Comparison of ENCODE assay signal across 8 cellular contexts in genomic region chr20:41249371-41249770, GRCh38.
DNase-seq lines count a peak whose midpoint lies in the region; ATAC-seq and TF ChIP-seq lines count a peak whose summit lies in the region.

No MANE protein-coding gene starts in this region.

- POLR2A ChIA-PET in T-cell (lab: Charles Lee), result no interaction called here

- DNase-seq in A172 (ENCODE audit: low spot score), result peak; percentile 80
- peak; percentile 46 to 93 for DNase-seq in ascending aorta (ENCODE audit: low spot score in 2 of 2)
- DNase-seq in smooth muscle cell (lab: John Stamatoyannopoulos, UW; ENCODE audit: unreplicated experiment), result peak; percentile 10
- DNase-seq in NCI-H526 (lab: John Stamatoyannopoulos, UW), result no peak
- no peak for DNase-seq in T-cell

- H3K9ac ChIP-seq in iPS-15b (ENCODE audit: low read depth, low read length), result no peak overlapping the region
- H3K9ac ChIP-seq in smooth muscle cell (ENCODE audit: low read depth), result peak overlapping the region; percentile 54

- no peaks in the 10 kb centered on the region for H3K36me3 Mint-ChIP-seq in T-cell

- H3K4me3 Mint-ChIP-seq in T-cell, result no peak overlapping the region

- H3K27me3 ChIP-seq in ascending aorta (no peaks in the 10 kb centered on the region), iPS-15b (ENCODE audit: control insufficient read depth, insufficient read depth, low read length) (peaks cover 7% of the 10 kb centered on the region), smooth muscle cell (ENCODE audit: low read depth) (no peaks in the 10 kb centered on the region)

- peaks cover 0 to 13% (median 8%) of the 10 kb centered on the region in 3 donors for H3K4me1 Mint-ChIP-seq in T-cell

- no peaks in the 10 kb centered on the region for H3K9me3 Mint-ChIP-seq in T-cell

- 18% methylated on average over 5 of the region's 5 CpGs for WGBS in smooth muscle cell (ENCODE audit: low lambda C conversion rate)

- peak overlapping the region; percentile 41 for H2AFZ ChIP-seq in smooth muscle cell (ENCODE audit: low read depth)

- H3K9me3 ChIP-seq in ascending aorta, result no peaks in the 10 kb centered on the region
- H3K9me3 ChIP-seq in iPS-15b (ENCODE audit: control insufficient read depth, insufficient read depth, low read length), result no peaks in the 10 kb centered on the region
- no peaks in the 10 kb centered on the region for H3K9me3 ChIP-seq in smooth muscle cell (replicated peaks; ENCODE audit: low read depth)

- H3K27ac Mint-ChIP-seq in T-cell, result no peak overlapping the region

- peak overlapping the region; percentile 72 for H3K4me2 ChIP-seq in smooth muscle cell

- H3K4me1 ChIP-seq in ascending aorta, result peaks cover 34 to 66% of the 10 kb centered on the region in 2 donors
- H3K4me1 ChIP-seq in iPS-15b (ENCODE audit: control insufficient read depth, insufficient read depth, low read length), result peaks cover 6% of the 10 kb centered on the region
- H3K4me1 ChIP-seq in smooth muscle cell (ENCODE audit: low read depth), result peaks cover 29% of the 10 kb centered on the region

- H3K4me3 ChIP-seq in ascending aorta, result no peak overlapping the region
- peak overlapping the region; percentile 45 for H3K4me3 ChIP-seq in iPS-15b (ENCODE audit: low read depth, low read length)
- no peak overlapping the region for H3K4me3 ChIP-seq in smooth muscle cell

- intact Hi-C loops in ascending aorta (cut with DNase I), result loop anchor here (1.0 to 2.0 kb wide), 3 partner anchors 17 to 91 kb away; partner anchors contain the start of genes LPIN3 and ZHX3

- no peaks in the 10 kb centered on the region for H3K79me2 ChIP-seq in smooth muscle cell (ENCODE audit: low read depth)

- CTCF ChIA-PET in T-cell (lab: Charles Lee), result no interaction called here

- H3K27ac ChIP-seq in ascending aorta (peak overlapping the region; percentile 99), smooth muscle cell (ENCODE audit: low read depth) (peak overlapping the region; percentile 91)

- no peaks in the 10 kb centered on the region for H4K20me1 ChIP-seq in smooth muscle cell (ENCODE audit: low read depth)

- ATAC-seq in HG02852 (IDR thresholded peaks at IDR 0.05; ENCODE audit: unreplicated experiment) (peak; percentile 82), GM21528 (IDR thresholded peaks at IDR 0.05; ENCODE audit: low FRiP score, unreplicated experiment) (no peak), T-cell (replicated peaks in 1 of 4) (no peak)

- H3K36me3 ChIP-seq in ascending aorta (no peaks in the 10 kb centered on the region), iPS-15b (ENCODE audit: control insufficient read depth, insufficient read depth, low read length) (no peaks in the 10 kb centered on the region), smooth muscle cell (ENCODE audit: low read depth) (no peaks in the 10 kb centered on the region)

- H3K27me3 Mint-ChIP-seq in T-cell, result no peaks in the 10 kb centered on the region

- no peak for TF ChIP-seq CTCF in ascending aorta (IDR thresholded peaks at IDR 0.05)
- no peak for TF ChIP-seq CTCF in smooth muscle cell (IDR thresholded peaks at IDR 0.05; ENCODE audit: borderline replicate concordance, insufficient read depth, poor library complexity, severe bottlenecking)

- H3F3A ChIP-seq in smooth muscle cell (ENCODE audit: low read depth), result no peaks in the 10 kb centered on the region

Comparison
In these comparisons a context has a peak if more than half of its experiments do, and no peak if none do; other contexts are left out.
1. DNase-seq: peak in A172 (single experiment), ascending aorta (2 of 2) and smooth muscle cell (single experiment); none in NCI-H526 (0 of 2) and T-cell (0 of 34).